25 cellular contexts compared by ENCODE assay signal in genomic region chr12:38625306-38625705, GRCh38.
"Had no signal": no experiment of that assay in that cellular context is flagged by ENCODE, and none has a peak within 500 bp of the region (broad histone marks: within the 10 kb centered on the region; RNA-seq: fewer than 3 reads in every experiment).

No MANE protein-coding gene starts in this region.

- H3K27me3 ChIP-seq: brain microvascular endothelial cell, dorsolateral prefrontal cortex, gastrocnemius medialis, heart left ventricle had no signal

- H3K9me3 ChIP-seq: gastrocnemius medialis, heart left ventricle had no signal

- DNase-seq: activated CD4-positive, alpha-beta memory T cell treated with anti-CD3 and anti-CD28 coated beads, Interleukin-2, amount 10 ng/mL, durations not matched to agents 7 days and 5 days; activated CD4-positive, alpha-beta T cell treated with anti-CD3 and anti-CD28 coated beads for 1 hour; activated CD4-positive, alpha-beta T cell treated with anti-CD3 and anti-CD28 coated beads for 4 hours; activated CD4-positive, alpha-beta T cell treated with anti-CD3 and anti-CD28 coated beads, Interleukin-2, amount 10 ng/mL, durations not matched to agents 7 days and 5 days; activated CD4-positive, alpha-beta T cell treated with anti-CD3 and anti-CD28 coated beads, Interleukin-2, amount 50 U/mL, for 4 hours; activated CD4-positive, CD25-positive, alpha-beta regulatory T cell; activated CD8-positive, alpha-beta memory T cell treated with anti-CD3 and anti-CD28 coated beads, Interleukin-2, amount 50 U/mL, for 48 hours; activated gamma-delta T cell; activated naive CD4-positive, alpha-beta T cell; activated naive CD4-positive, alpha-beta T cell treated with anti-CD3 and anti-CD28 coated beads, Interleukin-2, amount 10 ng/mL, durations not matched to agents 7 days and 5 days; activated naive CD8-positive, alpha-beta T cell treated with anti-CD3 and anti-CD28 coated beads, Interleukin-2, amount 10 ng/mL, durations not matched to agents 7 days and 5 days; activated T-cell treated with anti-CD3 and anti-CD28 coated beads for 4 hours; activated T-cell treated with anti-CD3 and anti-CD28 coated beads, Interleukin-2, amount 50 U/mL, for 24 hours; activated T-cell treated with anti-CD3 and anti-CD28 coated beads, Interleukin-2, amount 50 U/mL, for 72 hours; anterior cingulate cortex; brain microvascular endothelial cell; dorsolateral prefrontal cortex; effector memory CD4-positive, alpha-beta T cell; endodermal cell; foreskin fibroblast; gastrocnemius medialis; glutamatergic neuron; heart left ventricle; T-helper 2 cell had no signal

- H3K4me3 ChIP-seq: coronary artery, dorsolateral prefrontal cortex, gastrocnemius medialis, heart left ventricle had no signal

- H3K4me1 ChIP-seq: gastrocnemius medialis, heart left ventricle had no signal

- H3K27ac ChIP-seq: brain microvascular endothelial cell, coronary artery, dorsolateral prefrontal cortex, gastrocnemius medialis, heart left ventricle had no signal

- H3K36me3 ChIP-seq: brain microvascular endothelial cell, gastrocnemius medialis, heart left ventricle had no signal
